In the genomic region with DNA sequence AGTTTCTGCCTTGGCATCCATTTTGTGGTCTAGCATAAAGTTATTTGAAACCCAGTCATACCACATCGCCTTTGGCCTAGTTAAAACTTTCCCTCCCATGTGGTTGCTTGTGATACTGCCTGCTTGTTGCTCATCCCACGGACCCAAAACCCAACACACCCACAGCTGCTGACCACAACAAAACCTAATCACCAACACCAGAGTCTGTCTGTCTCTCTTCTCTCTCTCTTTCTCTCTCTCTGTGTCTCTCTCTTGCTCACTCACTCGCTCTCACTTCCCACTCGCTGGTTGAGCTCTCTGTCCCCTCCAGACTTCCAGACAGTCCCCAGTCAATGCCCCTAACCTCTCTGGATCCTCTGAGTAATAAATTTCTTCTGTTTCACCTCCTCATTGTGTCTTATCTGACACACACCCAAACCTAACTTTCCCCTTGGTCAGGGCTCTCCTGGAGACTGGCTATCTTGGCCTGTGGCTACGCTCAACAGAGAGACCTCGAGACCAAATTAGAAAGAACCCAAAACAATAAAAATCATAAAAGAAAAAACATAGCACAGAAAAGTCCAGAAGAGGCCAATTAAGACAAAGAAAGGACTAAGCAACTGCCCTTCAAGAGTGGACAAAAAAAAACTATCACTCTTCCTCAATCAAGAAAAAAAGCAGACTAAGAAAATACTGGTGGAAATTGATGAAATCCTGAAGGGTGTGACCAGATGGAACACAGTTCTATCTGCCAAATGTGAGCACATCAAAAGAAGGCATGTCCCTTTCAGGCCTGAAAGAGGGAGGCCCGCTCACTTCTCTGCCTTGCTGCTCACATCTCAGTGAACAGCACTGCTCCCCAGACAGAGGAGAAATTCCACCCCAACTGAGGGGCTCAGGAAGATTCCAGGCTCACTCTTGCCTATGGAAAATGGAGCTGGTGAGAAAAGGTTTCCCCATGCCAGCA, we compare ENCODE assay signal across 9 cellular contexts. TPM values are rescaled to one million over a fixed set of nuclear protein-coding genes. Genes with fewer than 3 reads are reported as not detected.
DNase-seq lines count a peak whose midpoint lies in the region; ATAC-seq and TF ChIP-seq lines count a peak whose summit lies in the region.
"Had no signal": no experiment of that assay in that cellular context is flagged by ENCODE, and none has a peak within 500 bp of the region (broad histone marks: within the 10 kb centered on the region; RNA-seq: fewer than 3 reads in every experiment).

No MANE protein-coding gene starts in this region.

- H3K4me3 Mint-ChIP-seq in activated T-helper 1 cell treated with anti-CD3 and anti-CD28 coated beads, Interleukin-12 subunit alpha, Interleukin-12 subunit beta, Interleukin-2, Interleukin-4 antibody, amounts not matched to agents 30 ng/mL and 10 ng/mL and 1 ng/mL, durations not matched to agents 14 hours and 24 hours and 36 hours = no peak overlapping the region
- H3K4me3 Mint-ChIP-seq in endodermal cell = no peak overlapping the region
- no peak overlapping the region for H3K4me3 Mint-ChIP-seq in glutamatergic neuron (ENCODE audit: unreplicated experiment)

- TF ChIP-seq CTCF in smooth muscle cell (IDR thresholded peaks at IDR 0.05; ENCODE audit: borderline replicate concordance, insufficient read depth, poor library complexity, severe bottlenecking) (no peak), endodermal cell (conservative IDR thresholded peaks at IDR 0.05) (no peak), glutamatergic neuron (IDR thresholded peaks at IDR 0.05; ENCODE audit: partially characterized antibody, unreplicated experiment) (no peak)

- H3K36me3 ChIP-seq in smooth muscle cell (ENCODE audit: low read depth) = no peaks in the 10 kb centered on the region
- no peaks in the 10 kb centered on the region for H3K36me3 ChIP-seq in endodermal cell (ENCODE audit: control insufficient read depth, insufficient read depth, low read length)

- H3K9me3 ChIP-seq in smooth muscle cell (replicated peaks; ENCODE audit: low read depth) (no peaks in the 10 kb centered on the region), endodermal cell (ENCODE audit: control insufficient read depth, low read length) (no peaks in the 10 kb centered on the region)

- ATAC-seq in GM18909 (IDR thresholded peaks at IDR 0.05; ENCODE audit: poor library complexity, unreplicated experiment) = peak; percentile 64
- peak; percentile 64 for ATAC-seq in HG02938 (IDR thresholded peaks at IDR 0.05; ENCODE audit: unreplicated experiment)
- no peak for ATAC-seq in HG03097 (IDR thresholded peaks at IDR 0.05; ENCODE audit: low FRiP score, unreplicated experiment)
- ATAC-seq in HG03159 (IDR thresholded peaks at IDR 0.05; ENCODE audit: unreplicated experiment) = no peak

- no peaks in the 10 kb centered on the region for H3K36me3 Mint-ChIP-seq in activated T-helper 1 cell treated with anti-CD3 and anti-CD28 coated beads, Interleukin-12 subunit alpha, Interleukin-12 subunit beta, Interleukin-2, Interleukin-4 antibody, amounts not matched to agents 30 ng/mL and 10 ng/mL and 1 ng/mL, durations not matched to agents 14 hours and 24 hours and 36 hours (ENCODE audit: low read depth)
- H3K36me3 Mint-ChIP-seq in endodermal cell (ENCODE audit: low read depth) (no peaks in the 10 kb centered on the region), glutamatergic neuron (ENCODE audit: unreplicated experiment) (no peaks in the 10 kb centered on the region)

- H3K9me3 Mint-ChIP-seq in activated T-helper 1 cell treated with anti-CD3 and anti-CD28 coated beads, Interleukin-12 subunit alpha, Interleukin-12 subunit beta, Interleukin-2, Interleukin-4 antibody, amounts not matched to agents 30 ng/mL and 10 ng/mL and 1 ng/mL, durations not matched to agents 14 hours and 24 hours and 36 hours = no peaks in the 10 kb centered on the region
- H3K9me3 Mint-ChIP-seq in endodermal cell (no peaks in the 10 kb centered on the region), glutamatergic neuron (ENCODE audit: unreplicated experiment) (peaks cover 4% of the 10 kb centered on the region)

- no peak for DNase-seq in activated T-helper 1 cell treated with anti-CD3 and anti-CD28 coated beads, Interleukin-12 subunit alpha, Interleukin-12 subunit beta, Interleukin-2, Interleukin-4 antibody, amounts not matched to agents 30 ng/mL and 10 ng/mL and 1 ng/mL, durations not matched to agents 14 hours and 24 hours and 36 hours (ENCODE audit: low spot score)
- DNase-seq in smooth muscle cell (lab: John Stamatoyannopoulos, UW; ENCODE audit: unreplicated experiment) (no peak), endodermal cell (no peak), glutamatergic neuron (no peak)

- H3K27me3 Mint-ChIP-seq in activated T-helper 1 cell treated with anti-CD3 and anti-CD28 coated beads, Interleukin-12 subunit alpha, Interleukin-12 subunit beta, Interleukin-2, Interleukin-4 antibody, amounts not matched to agents 30 ng/mL and 10 ng/mL and 1 ng/mL, durations not matched to agents 14 hours and 24 hours and 36 hours (ENCODE audit: insufficient read depth) = peaks cover 7% of the 10 kb centered on the region
- H3K27me3 Mint-ChIP-seq in endodermal cell (ENCODE audit: insufficient read depth) (no peaks in the 10 kb centered on the region), glutamatergic neuron (ENCODE audit: unreplicated experiment) (peaks cover 2% of the 10 kb centered on the region)

- H3K27ac ChIP-seq in smooth muscle cell (ENCODE audit: low read depth) (peak overlapping the region; percentile 18), endodermal cell (ENCODE audit: low read depth, low read length) (no peak overlapping the region)
- H3K27ac ChIP-seq: VCaP had no signal

- H3F3A ChIP-seq in smooth muscle cell (ENCODE audit: low read depth) = no peaks in the 10 kb centered on the region

- H3K4me1 ChIP-seq in smooth muscle cell (ENCODE audit: low read depth) (no peaks in the 10 kb centered on the region), endodermal cell (ENCODE audit: control insufficient read depth, insufficient read depth, low read length) (no peaks in the 10 kb centered on the region)

- peaks cover 9% of the 10 kb centered on the region for H3K4me1 Mint-ChIP-seq in activated T-helper 1 cell treated with anti-CD3 and anti-CD28 coated beads, Interleukin-12 subunit alpha, Interleukin-12 subunit beta, Interleukin-2, Interleukin-4 antibody, amounts not matched to agents 30 ng/mL and 10 ng/mL and 1 ng/mL, durations not matched to agents 14 hours and 24 hours and 36 hours (ENCODE audit: low read depth)
- H3K4me1 Mint-ChIP-seq in endodermal cell (no peaks in the 10 kb centered on the region), glutamatergic neuron (ENCODE audit: low read depth, unreplicated experiment) (peaks cover 21% of the 10 kb centered on the region)

- no peak overlapping the region for H3K9ac ChIP-seq in smooth muscle cell (ENCODE audit: low read depth)
- H3K9ac ChIP-seq in endodermal cell (ENCODE audit: extremely low read depth, low read length, poor library complexity, severe bottlenecking) = no peak overlapping the region

- no peaks in the 10 kb centered on the region for H3K79me2 ChIP-seq in smooth muscle cell (ENCODE audit: low read depth)

- H2AFZ ChIP-seq in smooth muscle cell (ENCODE audit: low read depth) = no peak overlapping the region

- no peaks in the 10 kb centered on the region for H3K27me3 ChIP-seq in smooth muscle cell (ENCODE audit: low read depth)
- peaks cover 6% of the 10 kb centered on the region for H3K27me3 ChIP-seq in endodermal cell (ENCODE audit: control insufficient read depth, insufficient read depth, low read length, poor library complexity, severe bottlenecking)

- H3K4me3 ChIP-seq in smooth muscle cell (no peak overlapping the region), endodermal cell (ENCODE audit: low read length) (no peak overlapping the region)

- intact Hi-C loops in activated T-helper 1 cell treated with anti-CD3 and anti-CD28 coated beads, Interleukin-12 subunit alpha, Interleukin-12 subunit beta, Interleukin-2, Interleukin-4 antibody, amounts not matched to agents 30 ng/mL and 10 ng/mL and 1 ng/mL, durations not matched to agents 14 hours and 24 hours and 36 hours (cut with micrococcal nuclease) = loop anchor here (1.0 to 2.0 kb wide), 2 partner anchors 41 to 756 kb away; a partner anchor contains a TSS

- H4K20me1 ChIP-seq in smooth muscle cell (ENCODE audit: low read depth) = peaks cover 50% of the 10 kb centered on the region

- 77% methylated on average over 7 of the region's 7 CpGs for WGBS in smooth muscle cell (ENCODE audit: low lambda C conversion rate)
- 85 to 90% methylated on average over 5 to 7 of the region's 7 CpGs for WGBS in endodermal cell (ENCODE audit: insufficient coverage in 1 of 2, insufficient read length in 1 of 2), 2 experiments

- H3K27ac Mint-ChIP-seq in activated T-helper 1 cell treated with anti-CD3 and anti-CD28 coated beads, Interleukin-12 subunit alpha, Interleukin-12 subunit beta, Interleukin-2, Interleukin-4 antibody, amounts not matched to agents 30 ng/mL and 10 ng/mL and 1 ng/mL, durations not matched to agents 14 hours and 24 hours and 36 hours = peak overlapping the region; percentile 82
- H3K27ac Mint-ChIP-seq in endodermal cell = no peak overlapping the region
- H3K27ac Mint-ChIP-seq in glutamatergic neuron (ENCODE audit: unreplicated experiment) = no peak overlapping the region

- no peak overlapping the region for H3K4me2 ChIP-seq in smooth muscle cell

RNA-seq across cellular contexts. Expression of a gene that starts 41.4 kb away (rescaled TPM):
- 3.0 and 4.5 TPM in 2 replicates for total RNA-seq in activated T-helper 1 cell treated with anti-CD3 and anti-CD28 coated beads, Interleukin-12 subunit alpha, Interleukin-12 subunit beta, Interleukin-2, Interleukin-4 antibody, amounts not matched to agents 30 ng/mL and 10 ng/mL and 1 ng/mL, durations not matched to agents 14 hours and 24 hours and 36 hours
- 2.6 and 3.4 TPM in 2 replicates for total RNA-seq in smooth muscle cell
- polyA plus RNA-seq in smooth muscle cell = 3.7 and 4.4 TPM in 2 replicates
- total RNA-seq in endodermal cell = under 1 TPM in 1 of 2 donors, not detected in 1; 0.68 TPM
- 2.4 TPM for polyA plus RNA-seq in endodermal cell (2013, experiment 1 of 2)
- 3.3 TPM for polyA plus RNA-seq in endodermal cell (2013, experiment 2 of 2)
- 23.9 TPM for total RNA-seq in glutamatergic neuron (ENCODE audit: unreplicated experiment)

Comparison
In these comparisons a context has a peak if more than half of its experiments do, and no peak if none do; other contexts are left out.
1. ATAC-seq: peak in GM18909 (single experiment) and HG02938 (single experiment); none in HG03097 (single experiment) and HG03159 (single experiment).